In genomic region chr11:119845756-119846155, GRCh38 we compare ENCODE assay signal across 21 cellular contexts.
"Had no signal": no experiment of that assay in that cellular context is flagged by ENCODE, and none has a peak within 500 bp of the region (broad histone marks: within the 10 kb centered on the region; RNA-seq: fewer than 3 reads in every experiment).

No MANE protein-coding gene starts in this region.

- DNase-seq: activated B cell treated with CpG ODN at 0.5 μM for 24 hours; activated CD4-positive, alpha-beta T cell treated with anti-CD3 and anti-CD28 coated beads for 4 hours; activated CD8-positive, alpha-beta T cell treated with anti-CD3 and anti-CD28 coated beads for 36 hours; activated naive CD4-positive, alpha-beta T cell; activated naive CD8-positive, alpha-beta T cell treated with anti-CD3 and anti-CD28 coated beads, Interleukin-2, amount 10 ng/mL, durations not matched to agents 7 days and 5 days; activated T-cell treated with anti-CD3 and anti-CD28 coated beads, Interleukin-2, amount 50 U/mL, for 1 hour; colonic mucosa; immature natural killer cell; left cardiac atrium; natural killer cell; pancreas; stimulated activated CD4-positive, alpha-beta T cell treated with anti-CD3 and anti-CD28 coated beads, Interleukin-4, amount 100 ng/mL, for 1 hour; stimulated activated naive CD8-positive, alpha-beta T cell treated with anti-CD3 and anti-CD28 coated beads, Interleukin-15, amount 100 ng/mL, for 72 hours; SW 1271; transverse colon had no signal

- H3K4me3 ChIP-seq: colonic mucosa, gastroesophageal sphincter, pancreas, smooth muscle cell, suprapubic skin, transverse colon had no signal

- H3K27ac ChIP-seq: colonic mucosa, gastroesophageal sphincter, neutrophil, pancreas, suprapubic skin, transverse colon had no signal

- H3K36me3 ChIP-seq: colonic mucosa, gastroesophageal sphincter, neutrophil, pancreas, suprapubic skin, transverse colon had no signal

- H3K4me1 ChIP-seq: colonic mucosa, gastroesophageal sphincter, pancreas, suprapubic skin, transverse colon had no signal

- FAIRE-seq: pancreas had no signal

- H3K9me3 ChIP-seq: colonic mucosa, neutrophil, pancreas, suprapubic skin, transverse colon had no signal

- H3K27me3 ChIP-seq: colonic mucosa, pancreas, suprapubic skin, transverse colon had no signal

- H3K4me2 ChIP-seq: smooth muscle cell had no signal

- ATAC-seq: activated CD8-positive, alpha-beta T cell treated with anti-CD3 and anti-CD28 coated beads for 36 hours; activated T-helper 17 cell treated with anti-CD3 and anti-CD28 coated beads, Interleukin-2, amount 50 U/mL, for 72 hours; gastroesophageal sphincter; left cardiac atrium; pancreas; sciatic nerve; stimulated activated naive CD8-positive, alpha-beta T cell treated with anti-CD3 and anti-CD28 coated beads, Interleukin-15, amount 100 ng/mL, for 72 hours had no signal
